Comparison of ENCODE assay signal across 1 cellular context in genomic region chr5:93607367-93608258, GRCh38.
TF ChIP-seq lines count a peak whose summit lies in the region.

No MANE protein-coding gene starts in this region.

TF ChIP-seq in K562, 482 proteins besides CTCF, POLR2A, EP300 and RAD21 (continued from another document):
- TF ChIP-seq, protein P1, sequence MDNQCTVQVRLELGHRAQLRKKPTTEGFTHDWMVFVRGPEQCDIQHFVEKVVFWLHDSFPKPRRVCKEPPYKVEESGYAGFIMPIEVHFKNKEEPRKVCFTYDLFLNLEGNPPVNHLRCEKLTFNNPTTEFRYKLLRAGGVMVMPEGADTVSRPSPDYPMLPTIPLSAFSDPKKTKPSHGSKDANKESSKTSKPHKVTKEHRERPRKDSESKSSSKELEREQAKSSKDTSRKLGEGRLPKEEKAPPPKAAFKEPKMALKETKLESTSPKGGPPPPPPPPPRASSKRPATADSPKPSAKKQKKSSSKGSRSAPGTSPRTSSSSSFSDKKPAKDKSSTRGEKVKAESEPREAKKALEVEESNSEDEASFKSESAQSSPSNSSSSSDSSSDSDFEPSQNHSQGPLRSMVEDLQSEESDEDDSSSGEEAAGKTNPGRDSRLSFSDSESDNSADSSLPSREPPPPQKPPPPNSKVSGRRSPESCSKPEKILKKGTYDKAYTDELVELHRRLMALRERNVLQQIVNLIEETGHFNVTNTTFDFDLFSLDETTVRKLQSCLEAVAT (IDR thresholded peaks at IDR 0.05) = no peak
- TF ChIP-seq RBM15 (IDR thresholded peaks at IDR 0.05; ENCODE audit: insufficient read depth, low read length) (no peak), NR3C1 (CRISPR knock-in tag; IDR thresholded peaks at IDR 0.05) (no peak), ZFP36 (IDR thresholded peaks at IDR 0.05; ENCODE audit: low read depth, low read length, partially characterized antibody) (no peak), BACH1 (tag; IDR thresholded peaks at IDR 0.05) (no peak), NFRKB (IDR thresholded peaks at IDR 0.05; ENCODE audit: low read depth) (no peak), ZNF766 (CRISPR knock-in tag; conservative IDR thresholded peaks at IDR 0.05) (no peak), ZNF76 (CRISPR knock-in tag; IDR thresholded peaks at IDR 0.05; ENCODE audit: borderline replicate concordance) (no peak), EWSR1 (IDR thresholded peaks at IDR 0.05; ENCODE audit: borderline replicate concordance, low read depth, partially characterized antibody) (no peak)
- TF ChIP-seq, protein P2, sequence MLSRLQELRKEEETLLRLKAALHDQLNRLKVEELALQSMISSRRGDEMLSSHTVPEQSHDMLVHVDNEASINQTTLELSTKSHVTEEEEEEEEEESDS (CRISPR knock-in tag; IDR thresholded peaks at IDR 0.05) = no peak
